ENCODE assay signal across 1 cellular context in genomic region chr14:74691456-74691855, GRCh38.
TF ChIP-seq lines count a peak whose summit lies in the region.

No MANE protein-coding gene starts in this region.

TF ChIP-seq in HCT116, 20 proteins besides CTCF, POLR2A, EP300 and RAD21 (continued from another document):
- no peak for TF ChIP-seq ATF3 (IDR thresholded peaks at IDR 0.05)
- no peak for TF ChIP-seq EGR1 (IDR thresholded peaks at IDR 0.05; ENCODE audit: low read depth)
- no peak for TF ChIP-seq ZFX (IDR thresholded peaks at IDR 0.05)
- TF ChIP-seq POLR2AphosphoS5 (IDR thresholded peaks at IDR 0.05; ENCODE audit: low read depth, low read length): no peak
- TF ChIP-seq FOSL1 (IDR thresholded peaks at IDR 0.05; ENCODE audit: low read depth): no peak
- no peak for TF ChIP-seq TCF7L2 (IDR thresholded peaks at IDR 0.05; ENCODE audit: borderline replicate concordance, extremely low read depth, insufficient read depth, insufficient read length)
- no peak for TF ChIP-seq ZBTB33 (IDR thresholded peaks at IDR 0.05; ENCODE audit: extremely low read depth, insufficient replicate concordance, low read length)
TF ChIP-seq in HCT116: peak in this region for 0.
